Comparison of ENCODE assay signal across 15 cellular contexts in genomic region chr21:34131586-34131985, GRCh38. TPM values are rescaled to one million over a fixed set of nuclear protein-coding genes. Genes with fewer than 3 reads are reported as not detected.
DNase-seq lines count a peak whose midpoint lies in the region; ATAC-seq and TF ChIP-seq lines count a peak whose summit lies in the region.
"Had no signal": no experiment of that assay in that cellular context is flagged by ENCODE, and none has a peak within 500 bp of the region (broad histone marks: within the 10 kb centered on the region; RNA-seq: fewer than 3 reads in every experiment).

No MANE protein-coding gene starts in this region.

- intact Hi-C loops in activated T-helper 1 cell treated with anti-CD3 and anti-CD28 coated beads, Interleukin-12 subunit alpha, Interleukin-12 subunit beta, Interleukin-2, Interleukin-4 antibody, amounts not matched to agents 30 ng/mL and 10 ng/mL and 1 ng/mL, durations not matched to agents 14 hours and 24 hours and 36 hours (cut with micrococcal nuclease): no loop called here

- POLR2A ChIA-PET in SK-N-SH (lab: Yijun Ruan, JAX): no interaction called here

- H2AFZ ChIP-seq in SK-N-SH (ENCODE audit: low read depth): no peak overlapping the region
- no peak overlapping the region for H2AFZ ChIP-seq in smooth muscle cell (ENCODE audit: low read depth)

- H3K36me3 Mint-ChIP-seq in activated T-helper 1 cell treated with anti-CD3 and anti-CD28 coated beads, Interleukin-12 subunit alpha, Interleukin-12 subunit beta, Interleukin-2, Interleukin-4 antibody, amounts not matched to agents 30 ng/mL and 10 ng/mL and 1 ng/mL, durations not matched to agents 14 hours and 24 hours and 36 hours (ENCODE audit: low read depth): peaks cover 56% of the 10 kb centered on the region

- H3K27ac Mint-ChIP-seq in activated T-helper 1 cell treated with anti-CD3 and anti-CD28 coated beads, Interleukin-12 subunit alpha, Interleukin-12 subunit beta, Interleukin-2, Interleukin-4 antibody, amounts not matched to agents 30 ng/mL and 10 ng/mL and 1 ng/mL, durations not matched to agents 14 hours and 24 hours and 36 hours: peak overlapping the region; percentile 97

- peak overlapping the region; percentile 87 to 95; a peak in 3 of 4 replicates for H3K27ac ChIP-seq in SK-N-SH (ENCODE audit: low read depth in 2 of 2, low read length in 1 of 2)
- H3K27ac ChIP-seq in iPS-20b (ENCODE audit: low read length): peak overlapping the region; percentile 49
- H3K27ac ChIP-seq in smooth muscle cell (ENCODE audit: low read depth): peak overlapping the region; percentile 92
- H3K27ac ChIP-seq: 22Rv1, pancreas had no signal

- CTCF ChIA-PET in SK-N-SH (lab: Yijun Ruan, JAX): interaction anchor here (3.6 kb wide), 1 partner anchor 208 kb away, joined by 12 read pairs; no protein-coding TSS in a partner anchor

- H3K27me3 ChIP-seq in SK-N-SH (ENCODE audit: insufficient read depth) (no peaks in the 10 kb centered on the region), iPS-20b (ENCODE audit: insufficient read depth, low read length) (no peaks in the 10 kb centered on the region), smooth muscle cell (ENCODE audit: low read depth) (no peaks in the 10 kb centered on the region)
- H3K27me3 ChIP-seq: pancreas had no signal

- 88% methylated on average over 3 of the region's 4 CpGs for WGBS in SK-N-SH (ENCODE audit: low lambda C conversion rate)
- 47% methylated on average over 4 of the region's 4 CpGs for WGBS in smooth muscle cell (ENCODE audit: low lambda C conversion rate)

- H3K9me3 Mint-ChIP-seq in activated T-helper 1 cell treated with anti-CD3 and anti-CD28 coated beads, Interleukin-12 subunit alpha, Interleukin-12 subunit beta, Interleukin-2, Interleukin-4 antibody, amounts not matched to agents 30 ng/mL and 10 ng/mL and 1 ng/mL, durations not matched to agents 14 hours and 24 hours and 36 hours: peaks cover 5% of the 10 kb centered on the region
- H3K9me3 Mint-ChIP-seq: activated T-cell treated with anti-CD3 and anti-CD28 coated beads, Interleukin-2, amount 50 U/mL, for 4 hours had no signal

- H3K4me1 Mint-ChIP-seq in activated T-helper 1 cell treated with anti-CD3 and anti-CD28 coated beads, Interleukin-12 subunit alpha, Interleukin-12 subunit beta, Interleukin-2, Interleukin-4 antibody, amounts not matched to agents 30 ng/mL and 10 ng/mL and 1 ng/mL, durations not matched to agents 14 hours and 24 hours and 36 hours (ENCODE audit: low read depth): peaks cover 83% of the 10 kb centered on the region

- H3K9me3 ChIP-seq in SK-N-SH (no peaks in the 10 kb centered on the region), iPS-20b (ENCODE audit: insufficient read depth, low read depth, low read length) (no peaks in the 10 kb centered on the region), smooth muscle cell (replicated peaks; ENCODE audit: low read depth) (no peaks in the 10 kb centered on the region)
- H3K9me3 ChIP-seq: pancreas had no signal

- no peak for TF ChIP-seq RAD21 in SK-N-SH (IDR thresholded peaks at IDR 0.05; ENCODE audit: low read length)

- ATAC-seq in SK-N-SH treated with all-trans-retinoic acid at 6 μM for 48 hours (no peak), HG03108 (IDR thresholded peaks at IDR 0.05; ENCODE audit: unreplicated experiment) (no peak)
- ATAC-seq: activated T-cell treated with anti-CD3 and anti-CD28 coated beads, Interleukin-2, amount 50 U/mL, for 4 hours; pancreas had no signal

- no peaks in the 10 kb centered on the region for H3K9me2 ChIP-seq in SK-N-SH

- no peak for DNase-seq in SK-N-SH
- no peak for DNase-seq in activated T-helper 1 cell treated with anti-CD3 and anti-CD28 coated beads, Interleukin-12 subunit alpha, Interleukin-12 subunit beta, Interleukin-2, Interleukin-4 antibody, amounts not matched to agents 30 ng/mL and 10 ng/mL and 1 ng/mL, durations not matched to agents 14 hours and 24 hours and 36 hours (ENCODE audit: low spot score)
- DNase-seq in smooth muscle cell (lab: John Stamatoyannopoulos, UW; ENCODE audit: unreplicated experiment): no peak
- DNase-seq in SHP77 treated with DMSO at 0.1 percent for 48 hours (lab: John Stamatoyannopoulos, UW): no peak
- no peak for DNase-seq in NCI-H524 (lab: John Stamatoyannopoulos, UW)
- DNase-seq: activated T-cell treated with anti-CD3 and anti-CD28 coated beads, Interleukin-2, amount 50 U/mL, for 4 hours; Calu3; kidney; pancreas; stimulated activated CD4-positive, alpha-beta T cell treated with anti-CD3 and anti-CD28 coated beads, Interleukin-4, amount 100 ng/mL, for 1 hour; stimulated activated naive CD4-positive, alpha-beta T cell treated with Interleukin-2 at 50 U/mL for 16 hours had no signal

- H3K9ac ChIP-seq in SK-N-SH (no peak overlapping the region), iPS-20b (ENCODE audit: low read depth, low read length) (no peak overlapping the region), smooth muscle cell (ENCODE audit: low read depth) (peak overlapping the region; percentile 52)

- peaks cover 10 to 18% of the 10 kb centered on the region in 2 experiments for H3K36me3 ChIP-seq in SK-N-SH (replicated peaks in 1 of 2; ENCODE audit: control insufficient read depth in 1 of 2, insufficient read depth in 2 of 2, low read length in 1 of 2)
- peaks cover 43% of the 10 kb centered on the region for H3K36me3 ChIP-seq in iPS-20b (ENCODE audit: insufficient read depth, low read depth, low read length)
- H3K36me3 ChIP-seq in smooth muscle cell (ENCODE audit: low read depth): peaks cover 4% of the 10 kb centered on the region

- TF ChIP-seq EP300 in SK-N-SH (IDR thresholded peaks at IDR 0.05; ENCODE audit: borderline replicate concordance in 1 of 2, low read depth in 1 of 2, low read length in 1 of 2): no peak

- no peaks in the 10 kb centered on the region for H4K20me1 ChIP-seq in SK-N-SH (ENCODE audit: insufficient read depth)
- peaks cover 55% of the 10 kb centered on the region for H4K20me1 ChIP-seq in smooth muscle cell (ENCODE audit: low read depth)

- peaks cover 16% of the 10 kb centered on the region for H3F3A ChIP-seq in SK-N-SH (replicated peaks; ENCODE audit: insufficient read depth)
- peaks cover 44% of the 10 kb centered on the region for H3F3A ChIP-seq in smooth muscle cell (ENCODE audit: low read depth)

- H3K4me1 ChIP-seq in SK-N-SH (ENCODE audit: control insufficient read depth in 1 of 2, insufficient read depth in 2 of 2, low read depth in 1 of 2, low read length in 1 of 2) (peaks cover 27 to 42% of the 10 kb centered on the region in 2 experiments), iPS-20b (ENCODE audit: insufficient read depth, low read length) (peaks cover 53% of the 10 kb centered on the region), smooth muscle cell (ENCODE audit: low read depth) (peaks cover 37% of the 10 kb centered on the region)

- no peaks in the 10 kb centered on the region for H3K27me3 Mint-ChIP-seq in activated T-helper 1 cell treated with anti-CD3 and anti-CD28 coated beads, Interleukin-12 subunit alpha, Interleukin-12 subunit beta, Interleukin-2, Interleukin-4 antibody, amounts not matched to agents 30 ng/mL and 10 ng/mL and 1 ng/mL, durations not matched to agents 14 hours and 24 hours and 36 hours (ENCODE audit: insufficient read depth)

- peaks cover 80% of the 10 kb centered on the region for H3K79me2 ChIP-seq in SK-N-SH (ENCODE audit: insufficient read depth)
- H3K79me2 ChIP-seq in smooth muscle cell (ENCODE audit: low read depth): peaks cover 51% of the 10 kb centered on the region

- no peak for TF ChIP-seq CTCF in SK-N-SH (IDR thresholded peaks at IDR 0.05)
- no peak for TF ChIP-seq CTCF in smooth muscle cell (IDR thresholded peaks at IDR 0.05; ENCODE audit: borderline replicate concordance, insufficient read depth, poor library complexity, severe bottlenecking)

- H3K4me2 ChIP-seq in SK-N-SH (no peak overlapping the region), smooth muscle cell (peak overlapping the region; percentile 85)

- H3K4me3 ChIP-seq in SK-N-SH (ENCODE audit: low read depth in 2 of 2, low read length in 1 of 2): no peak overlapping the region
- H3K4me3 ChIP-seq in iPS-20b (ENCODE audit: low read length): no peak overlapping the region
- H3K4me3 ChIP-seq in smooth muscle cell: no peak overlapping the region
- H3K4me3 ChIP-seq: pancreas had no signal

- peak overlapping the region; percentile 47 for H3K4me3 Mint-ChIP-seq in activated T-helper 1 cell treated with anti-CD3 and anti-CD28 coated beads, Interleukin-12 subunit alpha, Interleukin-12 subunit beta, Interleukin-2, Interleukin-4 antibody, amounts not matched to agents 30 ng/mL and 10 ng/mL and 1 ng/mL, durations not matched to agents 14 hours and 24 hours and 36 hours

TF ChIP-seq in SK-N-SH treated with all-trans-retinoic acid at 6 μM for 48 hours, 23 proteins besides CTCF, POLR2A, EP300 and RAD21 (continues in another document):
- TF ChIP-seq ZNF565 (CRISPR knock-in tag; conservative IDR thresholded peaks at IDR 0.05; ENCODE audit: low read depth): no peak

RNA-seq across cellular contexts. Expression of gene MRPS6, which starts 58.2 kb away (rescaled TPM):
- polyA plus RNA-seq in SK-N-SH (2012; rRNA removed) (26.8 and 69.2 TPM in 2 replicates), smooth muscle cell (142 and 152 TPM in 2 replicates)
- 69.5 and 89.7 TPM in 2 replicates for polyA plus RNA-seq in SK-N-SH (2012; cell fraction: cytosol; rRNA removed)
- 37.7 and 46.6 TPM in 2 replicates for polyA plus RNA-seq in SK-N-SH (2012; cell fraction: nucleus; rRNA removed)
- 137 and 139 TPM in 2 replicates for total RNA-seq in activated T-helper 1 cell treated with anti-CD3 and anti-CD28 coated beads, Interleukin-12 subunit alpha, Interleukin-12 subunit beta, Interleukin-2, Interleukin-4 antibody, amounts not matched to agents 30 ng/mL and 10 ng/mL and 1 ng/mL, durations not matched to agents 14 hours and 24 hours and 36 hours
- total RNA-seq in smooth muscle cell: 44.5 and 47.8 TPM in 2 replicates

RNA-seq across cellular contexts. Expression of gene SLC5A3, which starts 58.2 kb away (rescaled TPM):
- 3.0 and 3.2 TPM in 2 replicates for polyA plus RNA-seq in SK-N-SH (2012; rRNA removed)
- polyA plus RNA-seq in SK-N-SH (2012; cell fraction: cytosol; rRNA removed): 4.1 TPM in 2 replicates
- polyA plus RNA-seq in SK-N-SH (2012; cell fraction: nucleus; rRNA removed): 2.9 and 6.9 TPM in 2 replicates
- total RNA-seq in activated T-helper 1 cell treated with anti-CD3 and anti-CD28 coated beads, Interleukin-12 subunit alpha, Interleukin-12 subunit beta, Interleukin-2, Interleukin-4 antibody, amounts not matched to agents 30 ng/mL and 10 ng/mL and 1 ng/mL, durations not matched to agents 14 hours and 24 hours and 36 hours: 45.4 and 48.0 TPM in 2 replicates
- total RNA-seq in smooth muscle cell: 24.5 and 24.6 TPM in 2 replicates
- 2.0 and 3.2 TPM in 2 replicates for polyA plus RNA-seq in smooth muscle cell
